In genomic region chr7:11613292-11613930, GRCh38 we compare ENCODE assay signal across 13 cellular contexts.
DNase-seq lines count a peak whose midpoint lies in the region; ATAC-seq and TF ChIP-seq lines count a peak whose summit lies in the region.
"Had no signal": no experiment of that assay in that cellular context is flagged by ENCODE, and none has a peak within 500 bp of the region (broad histone marks: within the 10 kb centered on the region; RNA-seq: fewer than 3 reads in every experiment).

No MANE protein-coding gene starts in this region.

- no peak for TF ChIP-seq POLR2A in GM18505 (IDR thresholded peaks at IDR 0.05; ENCODE audit: borderline replicate concordance, extremely low read depth, insufficient read depth, insufficient read length)

- ATAC-seq in GM18505 (IDR thresholded peaks at IDR 0.05; ENCODE audit: unreplicated experiment): peak; percentile 99
- peak; percentile 87 for ATAC-seq in GM19467 (IDR thresholded peaks at IDR 0.05; ENCODE audit: unreplicated experiment)
- peak; percentile 96 for ATAC-seq in HG02938 (IDR thresholded peaks at IDR 0.05; ENCODE audit: unreplicated experiment)

- intact Hi-C loops in posterior cingulate gyrus (cut with DNase I): no loop called here

- DNase-seq in NCI-H1105 (lab: John Stamatoyannopoulos, UW) (peak; percentile 2), D341Med (ENCODE audit: low spot score) (no peak), posterior cingulate gyrus (no peak)
- no peak for DNase-seq in effector CD4-positive, alpha-beta T cell
- no peak for DNase-seq in activated T-cell treated with anti-CD3 and anti-CD28 coated beads, Interleukin-2, amount 50 U/mL, for 48 hours
- DNase-seq: aorta, Caco-2, NCI-H1436 treated with DMSO at 0.1 percent for 48 hours, nucleus accumbens, SK-N-SH had no signal
